12 cellular contexts compared by ENCODE assay signal in the genomic region with DNA sequence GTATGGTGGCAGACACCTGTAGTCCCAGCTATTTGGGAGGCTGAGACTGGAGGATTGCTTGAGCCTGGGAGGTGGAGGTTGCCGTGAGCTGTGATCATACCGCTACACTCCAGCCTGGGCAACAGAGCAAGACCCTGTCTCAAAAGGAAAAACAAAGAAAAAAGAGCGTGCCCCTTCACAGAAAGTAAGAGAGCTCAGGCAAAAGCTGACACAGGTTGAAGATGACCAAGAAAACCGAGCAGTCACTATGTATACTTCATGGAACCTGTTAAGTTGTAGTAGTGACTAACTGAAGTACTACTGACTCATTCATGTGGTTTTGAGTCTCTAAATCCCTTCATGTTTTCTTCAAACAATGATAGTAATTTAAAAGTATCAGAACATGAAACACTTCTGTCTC. TPM values are rescaled to one million over a fixed set of nuclear protein-coding genes. Genes with fewer than 3 reads are reported as not detected.
DNase-seq lines count a peak whose midpoint lies in the region; ATAC-seq and TF ChIP-seq lines count a peak whose summit lies in the region.
"Had no signal": no experiment of that assay in that cellular context is flagged by ENCODE, and none has a peak within 500 bp of the region (broad histone marks: within the 10 kb centered on the region; RNA-seq: fewer than 3 reads in every experiment).

No MANE protein-coding gene starts in this region.

- peaks cover 59% of the 10 kb centered on the region for H3K4me1 ChIP-seq in BE2C

- H3K9me3 Mint-ChIP-seq in activated naive CD8-positive, alpha-beta T cell treated with anti-CD3 and anti-CD28 coated beads for 36 hours = no peaks in the 10 kb centered on the region
- peaks cover 0 to 2% (median 0%) of the 10 kb centered on the region in 7 donors for H3K9me3 Mint-ChIP-seq in naive B cell

- H3K27me3 ChIP-seq in BE2C = no peaks in the 10 kb centered on the region

- H3K36me3 Mint-ChIP-seq in activated naive CD8-positive, alpha-beta T cell treated with anti-CD3 and anti-CD28 coated beads for 36 hours = no peaks in the 10 kb centered on the region
- H3K36me3 Mint-ChIP-seq in naive B cell = no peaks in the 10 kb centered on the region

- TF ChIP-seq CTCF in BE2C (IDR thresholded peaks at IDR 0.05; ENCODE audit: low read depth, low read length) = no peak

- H3K36me3 ChIP-seq in BE2C = peaks cover 22% of the 10 kb centered on the region

- DNase-seq in BE2C (no peak), HCEC 1CT (peak; percentile 68), naive B cell (no peak), AG20443 (ENCODE audit: low spot score) (no peak)
- no peak for DNase-seq in activated naive CD8-positive, alpha-beta T cell treated with anti-CD3 and anti-CD28 coated beads for 36 hours
- DNase-seq: COR-L47; GOT3; PC-9; stimulated activated CD4-positive, alpha-beta T cell treated with anti-CD3 and anti-CD28 coated beads, Interleukin-12 subunit alpha, Interleukin-12 subunit beta, amount 100 ng/mL, for 4 hours had no signal

- H3K4me3 Mint-ChIP-seq in activated naive CD8-positive, alpha-beta T cell treated with anti-CD3 and anti-CD28 coated beads for 36 hours = peak overlapping the region; percentile 22
- peak overlapping the region in 6 of 8 donors; percentile 74 to 92 (median 84) for H3K4me3 Mint-ChIP-seq in naive B cell

- H3K4me3 ChIP-seq in BE2C (ENCODE audit: low read depth, low read length) = peak overlapping the region; percentile 74

- peaks cover 19% of the 10 kb centered on the region for H3K4me1 Mint-ChIP-seq in activated naive CD8-positive, alpha-beta T cell treated with anti-CD3 and anti-CD28 coated beads for 36 hours
- H3K4me1 Mint-ChIP-seq in naive B cell = peaks cover 17 to 18% (median 18%) of the 10 kb centered on the region in 3 donors

- no peaks in the 10 kb centered on the region for H3K9me3 ChIP-seq in BE2C

- no peak overlapping the region for H3K27ac Mint-ChIP-seq in activated naive CD8-positive, alpha-beta T cell treated with anti-CD3 and anti-CD28 coated beads for 36 hours
- H3K27ac Mint-ChIP-seq in naive B cell = no peak overlapping the region

- no peak for ATAC-seq in naive B cell (ENCODE audit: low read depth in 2 of 2)
- no peak for ATAC-seq in HG02885 (IDR thresholded peaks at IDR 0.05; ENCODE audit: poor library complexity, unreplicated experiment)
- no peak for ATAC-seq in HG03045 (IDR thresholded peaks at IDR 0.05; ENCODE audit: unreplicated experiment)
- no peak for ATAC-seq in GM18867 (IDR thresholded peaks at IDR 0.05; ENCODE audit: unreplicated experiment)

- H3K27me3 Mint-ChIP-seq in activated naive CD8-positive, alpha-beta T cell treated with anti-CD3 and anti-CD28 coated beads for 36 hours = peaks cover 64% of the 10 kb centered on the region
- peaks cover 67 to 94% (median 88%) of the 10 kb centered on the region in 3 donors for H3K27me3 Mint-ChIP-seq in naive B cell

RNA-seq across cellular contexts. Expression of gene PRRT4, which starts 1.2 kb away (rescaled TPM):
- 252 TPM for polyA plus RNA-seq in BE2C (2012; ENCODE audit: insufficient read depth, insufficient read length, low read depth)
- total RNA-seq in activated naive CD8-positive, alpha-beta T cell treated with anti-CD3 and anti-CD28 coated beads for 36 hours = under 1 TPM; 0.18 to 0.27 TPM
- polyA plus RNA-seq in naive B cell (ENCODE audit: low read depth in 6 of 6) = not detected

RNA-seq across cellular contexts. Expression of gene RBM28, which starts 19.0 kb away (rescaled TPM):
- polyA plus RNA-seq in BE2C (2012; ENCODE audit: insufficient read depth, insufficient read length, low read depth) = 43.9 TPM
- 10 to 100 TPM; 80.2 to 81.8 TPM for total RNA-seq in activated naive CD8-positive, alpha-beta T cell treated with anti-CD3 and anti-CD28 coated beads for 36 hours
- polyA plus RNA-seq in naive B cell (ENCODE audit: low read depth in 6 of 6) = 10 to 100 TPM in 1 of 6 donors, 1 to 10 TPM in 4, under 1 TPM in 1; 0.03 to 10.2 (median 5.5) TPM

RNA-seq across cellular contexts. Expression of gene IMPDH1, which starts 47.1 kb away (rescaled TPM):
- polyA plus RNA-seq in BE2C (2012; ENCODE audit: insufficient read depth, insufficient read length, low read depth) = 265 TPM
- total RNA-seq in activated naive CD8-positive, alpha-beta T cell treated with anti-CD3 and anti-CD28 coated beads for 36 hours = 10 to 100 TPM; 71.0 to 73.9 TPM
- polyA plus RNA-seq in naive B cell (ENCODE audit: low read depth in 6 of 6) = 10 to 100 TPM; 24.6 to 39.6 (median 26.8) TPM
